In the genomic region with DNA sequence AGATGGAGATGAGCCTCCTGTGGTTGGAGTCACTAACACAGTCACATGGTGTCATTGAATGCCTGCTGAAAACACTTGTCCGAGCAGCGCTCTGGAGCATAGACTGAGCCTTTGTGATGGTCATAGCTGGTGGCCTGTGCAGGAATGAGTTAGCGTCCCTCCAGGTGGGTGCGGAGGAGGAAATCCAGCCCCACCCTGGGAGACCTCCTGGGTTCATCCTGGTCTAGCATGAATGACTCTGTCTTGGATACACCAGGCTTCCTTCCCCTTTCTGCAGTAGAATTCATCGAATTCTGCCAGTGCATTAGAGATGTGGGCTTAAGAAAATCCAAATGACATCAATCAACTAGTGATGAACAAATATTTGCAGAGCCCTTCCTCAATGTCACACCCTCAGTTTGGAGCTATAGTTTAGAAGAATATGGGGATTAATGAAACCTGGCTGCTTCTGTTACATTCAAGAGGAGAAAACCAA, we compare ENCODE assay signal across 11 cellular contexts.
"Had no signal": no experiment of that assay in that cellular context is flagged by ENCODE, and none has a peak within 500 bp of the region (broad histone marks: within the 10 kb centered on the region; RNA-seq: fewer than 3 reads in every experiment).

No MANE protein-coding gene starts in this region.

- ATAC-seq: effector memory CD8-positive, alpha-beta T cell; gastrocnemius medialis; left lobe of liver; natural killer cell; sciatic nerve; upper lobe of right lung had no signal

- H3K27ac ChIP-seq: brain microvascular endothelial cell, gastrocnemius medialis, thoracic aorta, upper lobe of right lung had no signal

- DNase-seq: activated CD4-positive, alpha-beta T cell treated with anti-CD3 and anti-CD28 coated beads, Interleukin-2, amount 10 ng/mL, durations not matched to agents 7 days and 5 days; activated naive CD8-positive, alpha-beta T cell treated with anti-CD3 and anti-CD28 coated beads for 36 hours; brain microvascular endothelial cell; effector memory CD8-positive, alpha-beta T cell; gastrocnemius medialis; mammary epithelial cell; natural killer cell; upper lobe of right lung had no signal
